1 cellular context compared by ENCODE assay signal in the genomic region with DNA sequence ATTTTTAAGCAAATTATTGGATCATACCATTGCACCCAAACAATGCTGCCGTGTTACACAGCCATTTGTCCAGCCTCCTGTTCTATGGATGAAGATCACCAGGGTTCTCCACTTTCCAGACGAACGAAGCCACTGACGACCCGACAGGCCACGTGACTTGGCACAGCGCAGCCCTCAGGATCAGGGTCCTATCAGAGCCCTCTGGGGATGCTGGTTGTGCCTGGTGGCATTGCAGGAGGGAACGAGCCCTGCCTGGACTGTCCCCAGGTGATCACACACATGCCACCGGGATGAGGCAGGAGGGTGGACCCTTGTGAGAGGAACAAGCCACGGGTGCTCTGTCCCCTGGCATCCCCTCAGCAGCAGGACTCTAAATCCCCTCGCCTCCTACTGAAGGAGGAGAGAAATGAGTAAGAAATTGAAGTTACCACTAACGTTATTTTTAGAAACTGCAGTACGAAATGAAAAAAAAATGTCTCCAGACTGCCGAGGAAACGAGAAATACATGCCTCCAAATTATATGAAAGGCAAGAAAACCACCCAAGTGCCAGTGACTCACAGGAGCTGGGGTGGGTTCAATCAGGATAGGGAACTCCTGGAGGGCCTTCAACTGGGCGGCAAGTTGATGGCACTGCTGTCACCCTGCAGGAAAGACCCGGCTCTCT.
TF ChIP-seq lines count a peak whose summit lies in the region.

No MANE protein-coding gene starts in this region.

TF ChIP-seq in neural cell, 6 proteins besides CTCF, POLR2A, EP300 and RAD21 (continued from another document):
- TF ChIP-seq TAF1 (IDR thresholded peaks at IDR 0.05; ENCODE audit: low read depth) (no peak), EZH2 (IDR thresholded peaks at IDR 0.05; ENCODE audit: borderline replicate concordance, insufficient read depth, low read length, poor library complexity, severe bottlenecking) (no peak)
- TF ChIP-seq, protein P1, sequence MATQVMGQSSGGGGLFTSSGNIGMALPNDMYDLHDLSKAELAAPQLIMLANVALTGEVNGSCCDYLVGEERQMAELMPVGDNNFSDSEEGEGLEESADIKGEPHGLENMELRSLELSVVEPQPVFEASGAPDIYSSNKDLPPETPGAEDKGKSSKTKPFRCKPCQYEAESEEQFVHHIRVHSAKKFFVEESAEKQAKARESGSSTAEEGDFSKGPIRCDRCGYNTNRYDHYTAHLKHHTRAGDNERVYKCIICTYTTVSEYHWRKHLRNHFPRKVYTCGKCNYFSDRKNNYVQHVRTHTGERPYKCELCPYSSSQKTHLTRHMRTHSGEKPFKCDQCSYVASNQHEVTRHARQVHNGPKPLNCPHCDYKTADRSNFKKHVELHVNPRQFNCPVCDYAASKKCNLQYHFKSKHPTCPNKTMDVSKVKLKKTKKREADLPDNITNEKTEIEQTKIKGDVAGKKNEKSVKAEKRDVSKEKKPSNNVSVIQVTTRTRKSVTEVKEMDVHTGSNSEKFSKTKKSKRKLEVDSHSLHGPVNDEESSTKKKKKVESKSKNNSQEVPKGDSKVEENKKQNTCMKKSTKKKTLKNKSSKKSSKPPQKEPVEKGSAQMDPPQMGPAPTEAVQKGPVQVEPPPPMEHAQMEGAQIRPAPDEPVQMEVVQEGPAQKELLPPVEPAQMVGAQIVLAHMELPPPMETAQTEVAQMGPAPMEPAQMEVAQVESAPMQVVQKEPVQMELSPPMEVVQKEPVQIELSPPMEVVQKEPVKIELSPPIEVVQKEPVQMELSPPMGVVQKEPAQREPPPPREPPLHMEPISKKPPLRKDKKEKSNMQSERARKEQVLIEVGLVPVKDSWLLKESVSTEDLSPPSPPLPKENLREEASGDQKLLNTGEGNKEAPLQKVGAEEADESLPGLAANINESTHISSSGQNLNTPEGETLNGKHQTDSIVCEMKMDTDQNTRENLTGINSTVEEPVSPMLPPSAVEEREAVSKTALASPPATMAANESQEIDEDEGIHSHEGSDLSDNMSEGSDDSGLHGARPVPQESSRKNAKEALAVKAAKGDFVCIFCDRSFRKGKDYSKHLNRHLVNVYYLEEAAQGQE (IDR thresholded peaks at IDR 0.05; ENCODE audit: borderline replicate concordance) = no peak
